In the genomic region with DNA sequence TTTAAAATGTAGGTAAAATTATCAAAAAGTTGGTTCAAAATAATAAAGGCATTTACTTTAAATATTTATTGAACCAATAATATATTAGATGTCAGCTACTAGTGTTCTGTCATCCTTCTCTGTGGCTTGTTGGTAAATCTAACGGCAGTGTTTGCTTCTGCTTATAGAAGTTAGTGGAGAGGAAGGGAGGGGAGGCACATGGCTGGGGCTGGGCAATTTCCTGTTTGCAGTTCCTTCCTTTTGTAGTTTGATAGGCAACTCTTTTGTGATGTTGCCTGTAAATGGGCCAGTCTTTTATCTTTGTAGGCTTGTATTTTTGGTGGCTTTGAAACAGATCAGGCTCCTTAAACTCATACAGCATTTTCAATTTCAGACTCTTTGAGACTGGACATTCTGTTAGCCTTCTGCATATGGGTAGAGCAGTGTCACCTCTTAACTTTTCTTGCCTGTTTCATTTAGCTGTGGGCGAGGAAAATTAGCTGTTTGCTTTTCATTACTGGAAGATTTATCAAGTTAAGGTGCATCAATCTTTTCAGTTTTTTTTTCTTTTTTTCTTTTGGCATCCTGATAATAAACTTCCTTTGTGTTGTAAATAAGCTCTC, we compare ENCODE assay signal across 8 cellular contexts. TPM values are rescaled to one million over a fixed set of nuclear protein-coding genes. Genes with fewer than 3 reads are reported as not detected.
A peak's percentile ranks its signal among the peaks of the same experiment; 100 is the strongest.
DNase-seq lines count a peak whose midpoint lies in the region; ATAC-seq and TF ChIP-seq lines count a peak whose summit lies in the region.

No MANE protein-coding gene starts in this region.

- peak overlapping the region; percentile 88 for H3K27ac Mint-ChIP-seq in T-helper 17 cell

- H3K27ac ChIP-seq in neutrophil = peak overlapping the region; percentile 78

- ATAC-seq in HG03159 (IDR thresholded peaks at IDR 0.05; ENCODE audit: unreplicated experiment) (peak; percentile 63), T-helper 17 cell (peak; percentile 91), HG03025 (IDR thresholded peaks at IDR 0.05; ENCODE audit: low FRiP score, unreplicated experiment) (no peak)

- peaks cover 5% of the 10 kb centered on the region for H3K36me3 Mint-ChIP-seq in T-helper 17 cell (ENCODE audit: low read depth)

- H3K9me3 ChIP-seq in T-helper 17 cell (ENCODE audit: control insufficient read depth, low read length, poor library complexity, severe bottlenecking) (no peaks in the 10 kb centered on the region), neutrophil (no peaks in the 10 kb centered on the region)

- H3K36me3 ChIP-seq in neutrophil = no peaks in the 10 kb centered on the region

- peaks cover 64% of the 10 kb centered on the region for H3K4me1 Mint-ChIP-seq in T-helper 17 cell

- no peaks in the 10 kb centered on the region for H3K27me3 ChIP-seq in neutrophil

- no peak overlapping the region for H3K4me3 ChIP-seq in GM12865 (ENCODE audit: low read depth, low read length)
- peak overlapping the region; percentile 9 to 28 for H3K4me3 ChIP-seq in neutrophil (ENCODE audit: low read depth in 1 of 2, low read length in 1 of 2)

- DNase-seq in GM12865 (ENCODE audit: low read depth) (peak; percentile 55), T-helper 17 cell (peak; percentile 38 to 55 (median 52)), dermis microvascular lymphatic vessel endothelial cell (ENCODE audit: low read depth in 2 of 2) (peak; percentile 68 to 73), NCI-H446 treated with DMSO at 0.1 percent for 48 hours (lab: John Stamatoyannopoulos, UW) (no peak), NCI-H2029 (lab: John Stamatoyannopoulos, UW) (no peak)

- H3K27me3 Mint-ChIP-seq in T-helper 17 cell = no peaks in the 10 kb centered on the region

- H3K4me3 Mint-ChIP-seq in T-helper 17 cell = peak overlapping the region; percentile 83

- H3K4me1 ChIP-seq in neutrophil (ENCODE audit: control insufficient read depth in 1 of 2, insufficient read depth in 1 of 2, low read depth in 1 of 2, low read length in 1 of 2) = peaks cover 48 to 59% of the 10 kb centered on the region in 2 experiments

- TF ChIP-seq CTCF in GM12865 (IDR thresholded peaks at IDR 0.05; ENCODE audit: insufficient read depth, low read depth, low read length, missing control alignments) (no peak), neutrophil (IDR thresholded peaks at IDR 0.05) (no peak)

RNA-seq across cellular contexts. Expression of gene CDC14A, which starts 48.1 kb away (rescaled TPM):
- 100 to 1,000 TPM; 186 to 281 TPM for total RNA-seq in T-helper 17 cell
- total RNA-seq in dermis microvascular lymphatic vessel endothelial cell = 5.3 and 6.4 TPM in 2 replicates

Comparison
In these comparisons a context has a peak if more than half of its experiments do, and no peak if none do; other contexts are left out.
1. DNase-seq: peak in GM12865 (single experiment), T-helper 17 cell (3 of 3) and dermis microvascular lymphatic vessel endothelial cell (2 of 2); none in NCI-H446 treated with DMSO at 0.1 percent for 48 hours (single experiment) and NCI-H2029 (single experiment).
2. RNA of gene CDC14A, which starts 48.1 kb away (total RNA-seq): 186 to 281 TPM in T-helper 17 cell; 5.3 to 6.4 TPM in dermis microvascular lymphatic vessel endothelial cell; every median in the first group is over 10 times any median in the second.